Comparison of ENCODE assay signal across 8 cellular contexts in the genomic region with DNA sequence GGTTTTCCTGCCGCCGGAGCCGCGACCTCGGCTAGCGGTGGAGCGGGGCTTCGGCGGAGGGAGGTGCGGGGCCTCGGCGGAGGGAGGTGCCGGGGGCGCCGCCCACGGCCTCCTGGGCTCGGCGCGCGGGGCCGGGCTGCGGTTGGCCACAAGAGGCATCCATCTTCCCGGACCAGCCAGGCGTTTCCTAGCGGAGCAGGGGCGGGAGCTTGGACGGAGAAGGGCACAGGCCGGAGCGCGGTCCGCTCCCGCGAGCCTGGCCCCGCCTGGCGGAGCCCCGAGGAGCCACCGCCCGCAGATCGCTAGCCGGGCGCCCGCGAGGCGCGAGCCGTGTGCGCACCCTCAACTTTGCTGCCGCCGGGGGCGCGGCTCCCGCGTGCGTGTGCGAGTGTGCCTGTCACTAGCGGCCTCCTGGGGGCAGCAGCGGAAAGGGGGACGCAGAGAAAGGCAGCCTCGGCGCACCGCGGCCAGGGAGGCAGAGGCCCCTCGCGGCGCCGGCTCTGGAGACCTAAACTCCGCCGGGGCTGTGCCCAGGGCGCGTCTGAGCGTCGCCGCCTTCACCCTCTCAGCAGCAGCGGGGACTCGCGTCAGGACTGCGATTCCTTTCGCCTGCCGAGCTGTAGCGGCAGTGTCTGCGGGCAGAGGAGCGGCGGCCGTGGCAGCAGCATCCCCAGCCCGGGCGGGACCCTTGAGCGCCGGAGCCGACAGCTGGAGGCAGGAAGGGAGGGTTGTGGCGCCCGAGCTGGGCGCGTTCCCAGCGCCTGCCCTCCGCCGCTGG. TPM values are rescaled to one million over a fixed set of nuclear protein-coding genes. Genes with fewer than 3 reads are reported as not detected.
DNase-seq lines count a peak whose midpoint lies in the region; ATAC-seq and TF ChIP-seq lines count a peak whose summit lies in the region.

No MANE protein-coding gene starts in this region.

- H3K27me3 ChIP-seq in OCI-LY1 (ENCODE audit: insufficient read depth, low read length) = no peaks in the 10 kb centered on the region
- no peaks in the 10 kb centered on the region for H3K27me3 ChIP-seq in esophagus (ENCODE audit: control insufficient read depth in 1 of 2, insufficient read depth in 2 of 2, low read length in 2 of 2)
- no peaks in the 10 kb centered on the region for H3K27me3 ChIP-seq in mucosa of rectum (ENCODE audit: control insufficient read depth in 2 of 2, insufficient read depth in 2 of 2, low read length in 2 of 2)

- no peaks in the 10 kb centered on the region for H3K79me2 ChIP-seq in OCI-LY1 (ENCODE audit: insufficient read depth, low read length)

- WGBS in esophagus, 2 donors = 0 to 1% methylated on average over 66 to 96 of the region's 96 CpGs

- in situ Hi-C loops in Caki2 (cut with HindIII; ENCODE audit: low pct_unique_long_range_greater_than_20kb, low sequenced_read_pairs) = loop anchor here (25.0 kb wide), 1 partner anchor 418 kb away; no protein-coding TSS in a partner anchor

- peak; percentile 82 for TF ChIP-seq CTCF in OCI-LY1 (IDR thresholded peaks at IDR 0.05; ENCODE audit: low read length)

- no peaks in the 10 kb centered on the region for H4K20me1 ChIP-seq in OCI-LY1 (ENCODE audit: insufficient read depth, low read length)

- no peaks in the 10 kb centered on the region for H3K9me3 ChIP-seq in OCI-LY1 (ENCODE audit: low read length)
- H3K9me3 ChIP-seq in esophagus (ENCODE audit: control insufficient read depth in 2 of 2, insufficient read depth in 1 of 2, low read depth in 1 of 2, low read length in 1 of 2) = no peaks in the 10 kb centered on the region
- no peaks in the 10 kb centered on the region for H3K9me3 ChIP-seq in mucosa of rectum (ENCODE audit: control insufficient read depth in 2 of 2, low read length in 2 of 2)

- H3K9ac ChIP-seq in OCI-LY1 (ENCODE audit: low read length) (peak overlapping the region; percentile 52), mucosa of rectum (ENCODE audit: low read depth in 1 of 2, low read length in 2 of 2) (peak overlapping the region; percentile 88 to 92)

- H3K36me3 ChIP-seq in OCI-LY1 (ENCODE audit: insufficient read depth, low read length) (no peaks in the 10 kb centered on the region), esophagus (ENCODE audit: control insufficient read depth in 2 of 2, insufficient read depth in 2 of 2, low read length in 1 of 2) (no peaks in the 10 kb centered on the region), mucosa of rectum (ENCODE audit: control insufficient read depth in 2 of 2, insufficient read depth in 2 of 2, low read length in 2 of 2) (no peaks in the 10 kb centered on the region)

- H3K9me2 ChIP-seq in OCI-LY1 (ENCODE audit: low read depth, low read length) = no peaks in the 10 kb centered on the region

- peak; percentile 97 for ATAC-seq in GM21423 (IDR thresholded peaks at IDR 0.05; ENCODE audit: unreplicated experiment)

- DNase-seq in Caki2 (ENCODE audit: low read depth) (peak; percentile 99), HUDEP-2 (lab: John Stamatoyannopoulos, UW; ENCODE audit: unreplicated experiment in 76 of 76) (peak in 68 of 76 experiments; percentile 4 to 78 (median 56)), activated T-cell treated with anti-CD3 and anti-CD28 coated beads for 48 hours (ENCODE audit: low read depth) (peak; percentile 80)
- peak; percentile 73 for DNase-seq in stimulated activated CD8-positive, alpha-beta memory T cell treated with anti-CD3 and anti-CD28 coated beads, Interleukin-4, amount 100 ng/mL, for 24 hours (ENCODE audit: low read depth)

- H3F3A ChIP-seq in OCI-LY1 (ENCODE audit: insufficient read depth, low read length) = no peaks in the 10 kb centered on the region

- H3K4me1 ChIP-seq in OCI-LY1 (ENCODE audit: insufficient read depth, low read length, severe bottlenecking) (peaks cover 13% of the 10 kb centered on the region), esophagus (ENCODE audit: control insufficient read depth in 2 of 2, insufficient read depth in 2 of 2, low read length in 1 of 2) (peaks cover 0 to 4% of the 10 kb centered on the region in 2 donors), mucosa of rectum (ENCODE audit: control insufficient read depth in 2 of 2, insufficient read depth in 2 of 2, low read length in 2 of 2) (peaks cover 4 to 15% of the 10 kb centered on the region in 2 donors)

- H3K4me3 ChIP-seq in OCI-LY1 (ENCODE audit: low read depth, low read length, poor library complexity, severe bottlenecking) = peak overlapping the region; percentile 76
- peak overlapping the region; percentile 73 to 96 for H3K4me3 ChIP-seq in esophagus (ENCODE audit: low read depth in 1 of 2, low read length in 2 of 2)
- H3K4me3 ChIP-seq in mucosa of rectum (ENCODE audit: low read length in 2 of 2) = peak overlapping the region; percentile 77 to 98

- H2AFZ ChIP-seq in OCI-LY1 (ENCODE audit: low read length) = no peak overlapping the region

- peak overlapping the region; percentile 100 for H3K4me2 ChIP-seq in OCI-LY1 (ENCODE audit: low read length)

- H3K27ac ChIP-seq in OCI-LY1 (ENCODE audit: low read depth, low read length, poor library complexity, severe bottlenecking) = no peak overlapping the region
- peak overlapping the region; percentile 84 to 93 for H3K27ac ChIP-seq in esophagus (ENCODE audit: low read depth in 2 of 2, low read length in 1 of 2)
- peak overlapping the region; percentile 88 for H3K27ac ChIP-seq in mucosa of rectum (ENCODE audit: low read depth in 2 of 2, low read length in 2 of 2)

RNA-seq across cellular contexts. Expression of a gene that starts 0.7 kb away (rescaled TPM):
- 7.6 and 30.0 TPM in 2 replicates for total RNA-seq in Caki2 (2014; rRNA removed; shearing (Covaris generic); ENCODE audit: low replicate concordance)
- polyA plus RNA-seq in esophagus = 1 to 10 TPM; 1.4 to 3.2 TPM
